Comparison of ENCODE assay signal across 11 cellular contexts in the genomic region with DNA sequence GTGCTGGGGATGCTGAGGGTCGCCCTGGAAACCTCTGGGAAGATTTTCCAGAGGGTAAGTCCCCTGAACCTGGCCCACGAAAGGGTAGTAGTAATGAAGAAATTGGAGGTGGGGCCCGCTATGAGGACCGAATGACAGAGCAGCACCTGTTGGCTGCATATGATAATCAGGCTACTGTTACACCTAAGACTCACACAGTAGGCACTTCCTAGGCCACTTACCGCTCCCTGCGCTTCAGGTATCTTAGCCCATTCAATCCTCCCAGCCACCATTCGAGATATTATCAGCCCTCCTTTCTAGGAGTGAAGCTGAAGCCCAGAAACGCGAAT. TPM values are rescaled to one million over a fixed set of nuclear protein-coding genes. Genes with fewer than 3 reads are reported as not detected.
DNase-seq lines count a peak whose midpoint lies in the region; ATAC-seq and TF ChIP-seq lines count a peak whose summit lies in the region.
"Had no signal": no experiment of that assay in that cellular context is flagged by ENCODE, and none has a peak within 500 bp of the region (broad histone marks: within the 10 kb centered on the region; RNA-seq: fewer than 3 reads in every experiment).

No MANE protein-coding gene starts in this region.

- H3K4me1 Mint-ChIP-seq in Caco-2 (ENCODE audit: low read depth, unreplicated experiment) (peaks cover 15% of the 10 kb centered on the region), nephron (peaks cover 13% of the 10 kb centered on the region)

- no peaks in the 10 kb centered on the region for H3K27me3 ChIP-seq in Caco-2 (replicated peaks; ENCODE audit: control insufficient read depth, insufficient read depth, low read length)
- H3K27me3 ChIP-seq in left lung = peaks cover 0 to 24% of the 10 kb centered on the region in 2 donors
- H3K27me3 ChIP-seq in body of pancreas = no peaks in the 10 kb centered on the region
- H3K27me3 ChIP-seq: pancreas had no signal

- H3K9me3 Mint-ChIP-seq in Caco-2 (ENCODE audit: unreplicated experiment) (peaks cover 2% of the 10 kb centered on the region), nephron (no peaks in the 10 kb centered on the region)
- H3K9me3 Mint-ChIP-seq in activated naive CD4-positive, alpha-beta T cell treated with anti-CD3 and anti-CD28 coated beads, Interleukin-2, amount 50 U/mL, for 72 hours = peaks cover 0 to under 1% of the 10 kb centered on the region in 2 donors

- no peak for TF ChIP-seq POLR2A in body of pancreas (IDR thresholded peaks at IDR 0.05)

- POLR2A ChIA-PET in Caco-2 (lab: Charles Lee) = interaction anchor here (0.9 kb wide), 1 partner anchor 186 kb away, joined by 4 read pairs; a partner anchor contains a TSS

- DNase-seq in Caco-2 = no peak
- no peak for DNase-seq in activated naive CD4-positive, alpha-beta T cell treated with anti-CD3 and anti-CD28 coated beads, Interleukin-2, amount 50 U/mL, for 72 hours (ENCODE audit: low spot score in 2 of 2)
- DNase-seq in left lung = no peak
- DNase-seq in NCI-H2171 treated with DMSO at 0.1 percent for 48 hours (lab: John Stamatoyannopoulos, UW) = no peak
- DNase-seq in body of pancreas = no peak
- DNase-seq in GM20000 (ENCODE audit: low spot score) = no peak

- TF ChIP-seq CTCF in Caco-2 (IDR thresholded peaks at IDR 0.05; ENCODE audit: insufficient read depth in 1 of 2, low read depth in 1 of 2, low read length in 1 of 2, severe bottlenecking in 1 of 2, unreplicated experiment in 1 of 2) = no peak
- TF ChIP-seq CTCF in nephron (IDR thresholded peaks at IDR 0.05; ENCODE audit: unreplicated experiment in 3 of 3) = peak in 2 of 3 experiments; percentile 4 to 38
- TF ChIP-seq CTCF in left lung (IDR thresholded peaks at IDR 0.05) = peak in 1 of 2 donors; percentile 40
- TF ChIP-seq CTCF in body of pancreas (IDR thresholded peaks at IDR 0.05) = no peak
- TF ChIP-seq CTCF in GM20000 (IDR thresholded peaks at IDR 0.05; ENCODE audit: extremely low read depth, missing control alignments) = no peak

- H3K27me3 Mint-ChIP-seq in Caco-2 (ENCODE audit: insufficient read depth, unreplicated experiment) = peaks cover 1% of the 10 kb centered on the region
- H3K27me3 Mint-ChIP-seq in nephron (ENCODE audit: low read depth) = no peaks in the 10 kb centered on the region

- no TSS peak for BruUV-seq in Caco-2 (replicated peaks; lab: Mats Ljungman, UMichigan)

- H3K36me3 Mint-ChIP-seq in Caco-2 (ENCODE audit: insufficient read depth, unreplicated experiment) (peaks cover 6% of the 10 kb centered on the region), nephron (ENCODE audit: low read depth) (no peaks in the 10 kb centered on the region)
- H3K36me3 Mint-ChIP-seq in activated naive CD4-positive, alpha-beta T cell treated with anti-CD3 and anti-CD28 coated beads, Interleukin-2, amount 50 U/mL, for 72 hours = no peaks in the 10 kb centered on the region

- no peak overlapping the region for H3K27ac ChIP-seq in left lung
- H3K27ac ChIP-seq in body of pancreas = no peak overlapping the region
- H3K27ac ChIP-seq: breast epithelium had no signal

- no peaks in the 10 kb centered on the region for H3K9me3 ChIP-seq in Caco-2
- no peaks in the 10 kb centered on the region for H3K9me3 ChIP-seq in left lung
- H3K9me3 ChIP-seq in body of pancreas = no peaks in the 10 kb centered on the region
- H3K9me3 ChIP-seq: breast epithelium, pancreas had no signal

- CTCF ChIA-PET in Caco-2 (lab: Charles Lee) = interaction anchor here (0.9 to 1.2 kb wide), 7 partner anchors 12 to 224 kb away, joined by 3 to 12 read pairs (median 4); a partner anchor contains a TSS

- H3K27ac Mint-ChIP-seq in Caco-2 (ENCODE audit: unreplicated experiment) (no peak overlapping the region), nephron (peak overlapping the region in 1 of 3 experiments; percentile 5)
- peak overlapping the region in 1 of 2 donors; percentile 77 for H3K27ac Mint-ChIP-seq in activated naive CD4-positive, alpha-beta T cell treated with anti-CD3 and anti-CD28 coated beads, Interleukin-2, amount 50 U/mL, for 72 hours

- H3K4me3 ChIP-seq in Caco-2 (ENCODE audit: low read depth, low read length) (no peak overlapping the region), left lung (no peak overlapping the region), body of pancreas (no peak overlapping the region)

- intact Hi-C loops in Caco-2 (cut with micrococcal nuclease; ENCODE audit: unreplicated experiment) (loop anchor here (1.0 kb wide), 6 partner anchors 33 to 239 kb away; a partner anchor contains a TSS), left lung (cut with DNase I) (loop anchor here in 1 of 2 donors (5.0 kb wide), 1 partner anchor 55 kb away; no protein-coding TSS in a partner anchor), body of pancreas (cut with DNase I) (no loop called here)

- H3K4me3 Mint-ChIP-seq in Caco-2 (ENCODE audit: unreplicated experiment) = peak overlapping the region; percentile 67
- H3K4me3 Mint-ChIP-seq in nephron = peak overlapping the region; percentile 64 to 77 (median 66)

- peak; percentile 3 for ATAC-seq in HG03159 (IDR thresholded peaks at IDR 0.05; ENCODE audit: unreplicated experiment)
- ATAC-seq in activated naive CD4-positive, alpha-beta T cell treated with anti-CD3 and anti-CD28 coated beads, Interleukin-2, amount 50 U/mL, for 72 hours = peak; percentile 19 to 24
- no peak for ATAC-seq in left lung
- no peak for ATAC-seq in body of pancreas

- no peaks in the 10 kb centered on the region for H3K36me3 ChIP-seq in Caco-2 (ENCODE audit: control insufficient read depth, insufficient read depth, low read length)
- no peaks in the 10 kb centered on the region for H3K36me3 ChIP-seq in left lung
- H3K36me3 ChIP-seq in body of pancreas (replicated peaks in 1 of 2; ENCODE audit: insufficient read depth in 1 of 2, low read depth in 2 of 2) = no peaks in the 10 kb centered on the region
- H3K36me3 ChIP-seq: breast epithelium, pancreas had no signal

- H3K4me1 ChIP-seq in Caco-2 (peaks cover 11% of the 10 kb centered on the region), left lung (peaks cover 14 to 44% of the 10 kb centered on the region in 2 donors), body of pancreas (peaks cover 18% of the 10 kb centered on the region)

- WGBS in body of pancreas, 2 donors = 3 to 7% methylated on average over 9 of the region's 9 CpGs

RNA-seq across cellular contexts. Expression of a gene that starts 4.3 kb away (rescaled TPM):
- total RNA-seq in Caco-2 (2022) (10.2 and 12.4 TPM in 2 replicates), left lung (10 to 100 TPM; 12.2 to 14.8 TPM), body of pancreas (10 to 100 TPM; 13.2 to 14.5 TPM)
- 10 to 100 TPM in 1 of 2 donors, 1 to 10 TPM in 1; 6.4 to 10.1 TPM for total RNA-seq in activated naive CD4-positive, alpha-beta T cell treated with anti-CD3 and anti-CD28 coated beads, Interleukin-2, amount 50 U/mL, for 72 hours

RNA-seq across cellular contexts. Expression of a gene that starts 23.7 kb away (rescaled TPM):
- total RNA-seq in Caco-2 (2022) = not detected in 2 replicates
- under 1 TPM in 1 of 2 donors, not detected in 1; 0.75 TPM for total RNA-seq in activated naive CD4-positive, alpha-beta T cell treated with anti-CD3 and anti-CD28 coated beads, Interleukin-2, amount 50 U/mL, for 72 hours
- 100 to 1,000 TPM; 205 to 407 TPM for total RNA-seq in left lung
- 10 to 100 TPM; 19.2 to 38.6 TPM for total RNA-seq in body of pancreas

RNA-seq across cellular contexts. Expression of a gene that starts 29.5 kb away (rescaled TPM):
- total RNA-seq in Caco-2 (2022) = not detected in 2 replicates
- total RNA-seq in activated naive CD4-positive, alpha-beta T cell treated with anti-CD3 and anti-CD28 coated beads, Interleukin-2, amount 50 U/mL, for 72 hours = 10 to 100 TPM; 40.0 to 48.5 TPM
- 10 to 100 TPM; 24.7 to 26.0 TPM for total RNA-seq in left lung
- 1 to 10 TPM in 1 of 2 donors, not detected in 1; 5.2 TPM for total RNA-seq in body of pancreas
- total RNA-seq: NCI-H460 had no signal

RNA-seq across cellular contexts. Expression of a gene that starts 31.5 kb away (rescaled TPM):
- 8.0 and 10.5 TPM in 2 replicates for total RNA-seq in Caco-2 (2022)
- total RNA-seq in activated naive CD4-positive, alpha-beta T cell treated with anti-CD3 and anti-CD28 coated beads, Interleukin-2, amount 50 U/mL, for 72 hours = 100 to 1,000 TPM in 1 of 2 donors, 10 to 100 TPM in 1; 58.9 to 144 TPM
- 10 to 100 TPM; 11.8 to 19.1 TPM for total RNA-seq in left lung
- total RNA-seq in body of pancreas = 1 to 10 TPM; 6.3 to 6.5 TPM

Comparison
In these comparisons a context has a peak if more than half of its experiments do, and no peak if none do; other contexts are left out.
1. CTCF ChIP-seq: peak in nephron (2 of 3); none in Caco-2 (0 of 2), body of pancreas (0 of 7) and GM20000 (single experiment).
2. ATAC-seq: peak in HG03159 (single experiment) and activated naive CD4-positive, alpha-beta T cell treated with anti-CD3 and anti-CD28 coated beads, Interleukin-2, amount 50 U/mL, for 72 hours (2 of 2); none in left lung (single experiment) and body of pancreas (single experiment).
3. RNA of a gene that starts 23.7 kb away (total RNA-seq): 205 to 407 TPM in left lung and 19.2 to 38.6 TPM in body of pancreas; 0.75 TPM in activated naive CD4-positive, alpha-beta T cell treated with anti-CD3 and anti-CD28 coated beads, Interleukin-2, amount 50 U/mL, for 72 hours and not detected in Caco-2; every median in the first group is over 10 times any median in the second.
4. RNA of a gene that starts 29.5 kb away (total RNA-seq): 40.0 to 48.5 TPM in activated naive CD4-positive, alpha-beta T cell treated with anti-CD3 and anti-CD28 coated beads, Interleukin-2, amount 50 U/mL, for 72 hours and 24.7 to 26.0 TPM in left lung; 5.2 TPM in body of pancreas and not detected in Caco-2; every median in the first group is over 4 times any median in the second.